In the genomic region with DNA sequence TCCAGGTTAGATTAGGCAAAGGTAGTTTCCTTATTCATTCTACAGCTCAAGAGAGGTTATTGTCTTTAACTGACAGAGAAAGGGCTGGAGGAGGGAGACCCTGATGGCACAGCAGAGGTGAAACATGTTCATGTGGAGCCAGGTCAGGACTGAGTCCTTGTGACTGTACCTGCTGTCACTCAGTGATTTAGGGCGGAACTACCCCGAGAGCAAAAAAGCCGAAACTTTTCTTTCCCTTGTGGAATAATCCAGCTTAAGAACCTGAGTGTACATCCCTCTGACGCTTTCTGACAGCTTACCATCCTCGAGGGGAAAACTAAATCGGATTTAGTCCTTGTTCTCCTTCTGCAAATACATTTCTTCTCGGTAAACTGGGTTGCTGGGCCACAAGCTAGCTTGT, we compare ENCODE assay signal across 24 cellular contexts.
"Had no signal": no experiment of that assay in that cellular context is flagged by ENCODE, and none has a peak within 500 bp of the region (broad histone marks: within the 10 kb centered on the region; RNA-seq: fewer than 3 reads in every experiment).

No MANE protein-coding gene starts in this region.

- DNase-seq: activated CD4-positive, alpha-beta memory T cell treated with anti-CD3 and anti-CD28 coated beads, Interleukin-2, amount 10 ng/mL, durations not matched to agents 7 days and 5 days; activated CD4-positive, alpha-beta T cell treated with anti-CD3 and anti-CD28 coated beads for 1 hour; activated CD4-positive, alpha-beta T cell treated with anti-CD3 and anti-CD28 coated beads, Interleukin-2, amount 10 ng/mL, durations not matched to agents 7 days and 5 days; activated naive CD8-positive, alpha-beta T cell treated with anti-CD3 and anti-CD28 coated beads, Interleukin-2, amount 50 U/mL, for 24 hours; activated T-cell treated with anti-CD3 and anti-CD28 coated beads, Interleukin-2, amount 50 U/mL, for 4 hours; amygdala; caudate nucleus; head of caudate nucleus; hippocampal formation; immature natural killer cell; kidney; left colon; mammary epithelial cell; right lobe of liver; stimulated activated CD4-positive, alpha-beta T cell treated with anti-CD3 and anti-CD28 coated beads, Interleukin-2, amount 100 ng/mL, for 48 hours; stimulated activated naive CD8-positive, alpha-beta T cell treated with anti-CD3 and anti-CD28 coated beads, Interleukin-15, Interleukin-2, amounts not matched to agents 100 U/mL and 50 U/mL, for 24 hours; trophoblast cell had no signal

- H3K27ac ChIP-seq: gastroesophageal sphincter, neutrophil, right lobe of liver, thoracic aorta had no signal

- H3K4me1 Mint-ChIP-seq: activated CD4-positive, alpha-beta memory T cell treated with anti-CD3 and anti-CD28 coated beads, Interleukin-2, amount 10 ng/mL, durations not matched to agents 7 days and 5 days; activated CD4-positive, alpha-beta T cell treated with anti-CD3 and anti-CD28 coated beads, Interleukin-2, amount 10 ng/mL, durations not matched to agents 7 days and 5 days; activated naive CD4-positive, alpha-beta T cell treated with anti-CD3 and anti-CD28 coated beads, Interleukin-2, amount 50 U/mL, for 24 hours; immature natural killer cell; WTC11 had no signal

- H3K36me3 Mint-ChIP-seq: WTC11 had no signal

- H3K27ac Mint-ChIP-seq: activated CD4-positive, alpha-beta memory T cell treated with anti-CD3 and anti-CD28 coated beads, Interleukin-2, amount 10 ng/mL, durations not matched to agents 7 days and 5 days; activated CD4-positive, alpha-beta T cell treated with anti-CD3 and anti-CD28 coated beads, Interleukin-2, amount 10 ng/mL, durations not matched to agents 7 days and 5 days; activated naive CD8-positive, alpha-beta T cell treated with anti-CD3 and anti-CD28 coated beads, Interleukin-2, amount 50 U/mL, for 24 hours; activated T-helper 2 cell treated with anti-CD3 and anti-CD28 coated beads, Interferon-gamma antibody, Interleukin-2, Interleukin-4, amounts not matched to agents 10 μg/mL and 5 μg/mL and 100 μg/mL, durations not matched to agents 14 hours and 24 hours and 36 hours; immature natural killer cell; nephron; WTC11 had no signal

- H3K27me3 ChIP-seq: gastroesophageal sphincter, neutrophil, right lobe of liver had no signal

- H3K4me1 ChIP-seq: gastroesophageal sphincter, right lobe of liver had no signal

- H3K9me3 ChIP-seq: gastroesophageal sphincter, neutrophil, right lobe of liver, thoracic aorta had no signal

- H3K9me3 Mint-ChIP-seq: activated CD4-positive, alpha-beta memory T cell treated with anti-CD3 and anti-CD28 coated beads, Interleukin-2, amount 10 ng/mL, durations not matched to agents 7 days and 5 days; activated CD4-positive, alpha-beta T cell treated with anti-CD3 and anti-CD28 coated beads, Interleukin-2, amount 10 ng/mL, durations not matched to agents 7 days and 5 days; activated naive CD4-positive, alpha-beta T cell treated with anti-CD3 and anti-CD28 coated beads, Interleukin-2, amount 50 U/mL, for 24 hours; activated naive CD8-positive, alpha-beta T cell treated with anti-CD3 and anti-CD28 coated beads, Interleukin-2, amount 50 U/mL, for 24 hours; activated T-cell treated with anti-CD3 and anti-CD28 coated beads, Interleukin-2, amount 50 U/mL, for 4 hours; activated T-helper 2 cell treated with anti-CD3 and anti-CD28 coated beads, Interferon-gamma antibody, Interleukin-2, Interleukin-4, amounts not matched to agents 10 μg/mL and 5 μg/mL and 100 μg/mL, durations not matched to agents 14 hours and 24 hours and 36 hours; nephron; WTC11 had no signal

- H3K36me3 ChIP-seq: gastroesophageal sphincter, neutrophil, right lobe of liver, thoracic aorta had no signal

- ATAC-seq: activated naive CD8-positive, alpha-beta T cell treated with anti-CD3 and anti-CD28 coated beads, Interleukin-2, amount 50 U/mL, for 24 hours; activated T-cell treated with anti-CD3 and anti-CD28 coated beads, Interleukin-2, amount 50 U/mL, for 4 hours; gastroesophageal sphincter; left colon; right lobe of liver; stimulated activated naive CD8-positive, alpha-beta T cell treated with anti-CD3 and anti-CD28 coated beads, Interleukin-15, Interleukin-2, amounts not matched to agents 100 U/mL and 50 U/mL, for 24 hours; WTC11 had no signal

- H3K27me3 Mint-ChIP-seq: activated CD4-positive, alpha-beta memory T cell treated with anti-CD3 and anti-CD28 coated beads, Interleukin-2, amount 10 ng/mL, durations not matched to agents 7 days and 5 days; activated CD4-positive, alpha-beta T cell treated with anti-CD3 and anti-CD28 coated beads, Interleukin-2, amount 10 ng/mL, durations not matched to agents 7 days and 5 days; activated naive CD4-positive, alpha-beta T cell treated with anti-CD3 and anti-CD28 coated beads, Interleukin-2, amount 50 U/mL, for 24 hours; activated naive CD8-positive, alpha-beta T cell treated with anti-CD3 and anti-CD28 coated beads, Interleukin-2, amount 50 U/mL, for 24 hours had no signal

- H3K4me3 ChIP-seq: gastroesophageal sphincter, right lobe of liver, thoracic aorta had no signal

- H3K4me3 Mint-ChIP-seq: activated CD4-positive, alpha-beta memory T cell treated with anti-CD3 and anti-CD28 coated beads, Interleukin-2, amount 10 ng/mL, durations not matched to agents 7 days and 5 days; activated CD4-positive, alpha-beta T cell treated with anti-CD3 and anti-CD28 coated beads, Interleukin-2, amount 10 ng/mL, durations not matched to agents 7 days and 5 days; activated naive CD4-positive, alpha-beta T cell treated with anti-CD3 and anti-CD28 coated beads, Interleukin-2, amount 50 U/mL, for 24 hours; activated naive CD8-positive, alpha-beta T cell treated with anti-CD3 and anti-CD28 coated beads, Interleukin-2, amount 50 U/mL, for 24 hours; activated T-cell treated with anti-CD3 and anti-CD28 coated beads, Interleukin-2, amount 50 U/mL, for 4 hours; immature natural killer cell; nephron; WTC11 had no signal
